1 cellular context compared by ENCODE assay signal in genomic region chr21:14581902-14582457, GRCh38.
TF ChIP-seq lines count a peak whose summit lies in the region.

No MANE protein-coding gene starts in this region.

TF ChIP-seq in K562, 482 proteins besides CTCF, POLR2A, EP300 and RAD21 (continued from another document and continues in another):
- peak; percentile 59 for TF ChIP-seq RBFOX2 (IDR thresholded peaks at IDR 0.05; ENCODE audit: low read depth, low read length)
- TF ChIP-seq GTF2B (IDR thresholded peaks at IDR 0.05; ENCODE audit: extremely low read depth, insufficient read length), result no peak
- TF ChIP-seq, protein P1, sequence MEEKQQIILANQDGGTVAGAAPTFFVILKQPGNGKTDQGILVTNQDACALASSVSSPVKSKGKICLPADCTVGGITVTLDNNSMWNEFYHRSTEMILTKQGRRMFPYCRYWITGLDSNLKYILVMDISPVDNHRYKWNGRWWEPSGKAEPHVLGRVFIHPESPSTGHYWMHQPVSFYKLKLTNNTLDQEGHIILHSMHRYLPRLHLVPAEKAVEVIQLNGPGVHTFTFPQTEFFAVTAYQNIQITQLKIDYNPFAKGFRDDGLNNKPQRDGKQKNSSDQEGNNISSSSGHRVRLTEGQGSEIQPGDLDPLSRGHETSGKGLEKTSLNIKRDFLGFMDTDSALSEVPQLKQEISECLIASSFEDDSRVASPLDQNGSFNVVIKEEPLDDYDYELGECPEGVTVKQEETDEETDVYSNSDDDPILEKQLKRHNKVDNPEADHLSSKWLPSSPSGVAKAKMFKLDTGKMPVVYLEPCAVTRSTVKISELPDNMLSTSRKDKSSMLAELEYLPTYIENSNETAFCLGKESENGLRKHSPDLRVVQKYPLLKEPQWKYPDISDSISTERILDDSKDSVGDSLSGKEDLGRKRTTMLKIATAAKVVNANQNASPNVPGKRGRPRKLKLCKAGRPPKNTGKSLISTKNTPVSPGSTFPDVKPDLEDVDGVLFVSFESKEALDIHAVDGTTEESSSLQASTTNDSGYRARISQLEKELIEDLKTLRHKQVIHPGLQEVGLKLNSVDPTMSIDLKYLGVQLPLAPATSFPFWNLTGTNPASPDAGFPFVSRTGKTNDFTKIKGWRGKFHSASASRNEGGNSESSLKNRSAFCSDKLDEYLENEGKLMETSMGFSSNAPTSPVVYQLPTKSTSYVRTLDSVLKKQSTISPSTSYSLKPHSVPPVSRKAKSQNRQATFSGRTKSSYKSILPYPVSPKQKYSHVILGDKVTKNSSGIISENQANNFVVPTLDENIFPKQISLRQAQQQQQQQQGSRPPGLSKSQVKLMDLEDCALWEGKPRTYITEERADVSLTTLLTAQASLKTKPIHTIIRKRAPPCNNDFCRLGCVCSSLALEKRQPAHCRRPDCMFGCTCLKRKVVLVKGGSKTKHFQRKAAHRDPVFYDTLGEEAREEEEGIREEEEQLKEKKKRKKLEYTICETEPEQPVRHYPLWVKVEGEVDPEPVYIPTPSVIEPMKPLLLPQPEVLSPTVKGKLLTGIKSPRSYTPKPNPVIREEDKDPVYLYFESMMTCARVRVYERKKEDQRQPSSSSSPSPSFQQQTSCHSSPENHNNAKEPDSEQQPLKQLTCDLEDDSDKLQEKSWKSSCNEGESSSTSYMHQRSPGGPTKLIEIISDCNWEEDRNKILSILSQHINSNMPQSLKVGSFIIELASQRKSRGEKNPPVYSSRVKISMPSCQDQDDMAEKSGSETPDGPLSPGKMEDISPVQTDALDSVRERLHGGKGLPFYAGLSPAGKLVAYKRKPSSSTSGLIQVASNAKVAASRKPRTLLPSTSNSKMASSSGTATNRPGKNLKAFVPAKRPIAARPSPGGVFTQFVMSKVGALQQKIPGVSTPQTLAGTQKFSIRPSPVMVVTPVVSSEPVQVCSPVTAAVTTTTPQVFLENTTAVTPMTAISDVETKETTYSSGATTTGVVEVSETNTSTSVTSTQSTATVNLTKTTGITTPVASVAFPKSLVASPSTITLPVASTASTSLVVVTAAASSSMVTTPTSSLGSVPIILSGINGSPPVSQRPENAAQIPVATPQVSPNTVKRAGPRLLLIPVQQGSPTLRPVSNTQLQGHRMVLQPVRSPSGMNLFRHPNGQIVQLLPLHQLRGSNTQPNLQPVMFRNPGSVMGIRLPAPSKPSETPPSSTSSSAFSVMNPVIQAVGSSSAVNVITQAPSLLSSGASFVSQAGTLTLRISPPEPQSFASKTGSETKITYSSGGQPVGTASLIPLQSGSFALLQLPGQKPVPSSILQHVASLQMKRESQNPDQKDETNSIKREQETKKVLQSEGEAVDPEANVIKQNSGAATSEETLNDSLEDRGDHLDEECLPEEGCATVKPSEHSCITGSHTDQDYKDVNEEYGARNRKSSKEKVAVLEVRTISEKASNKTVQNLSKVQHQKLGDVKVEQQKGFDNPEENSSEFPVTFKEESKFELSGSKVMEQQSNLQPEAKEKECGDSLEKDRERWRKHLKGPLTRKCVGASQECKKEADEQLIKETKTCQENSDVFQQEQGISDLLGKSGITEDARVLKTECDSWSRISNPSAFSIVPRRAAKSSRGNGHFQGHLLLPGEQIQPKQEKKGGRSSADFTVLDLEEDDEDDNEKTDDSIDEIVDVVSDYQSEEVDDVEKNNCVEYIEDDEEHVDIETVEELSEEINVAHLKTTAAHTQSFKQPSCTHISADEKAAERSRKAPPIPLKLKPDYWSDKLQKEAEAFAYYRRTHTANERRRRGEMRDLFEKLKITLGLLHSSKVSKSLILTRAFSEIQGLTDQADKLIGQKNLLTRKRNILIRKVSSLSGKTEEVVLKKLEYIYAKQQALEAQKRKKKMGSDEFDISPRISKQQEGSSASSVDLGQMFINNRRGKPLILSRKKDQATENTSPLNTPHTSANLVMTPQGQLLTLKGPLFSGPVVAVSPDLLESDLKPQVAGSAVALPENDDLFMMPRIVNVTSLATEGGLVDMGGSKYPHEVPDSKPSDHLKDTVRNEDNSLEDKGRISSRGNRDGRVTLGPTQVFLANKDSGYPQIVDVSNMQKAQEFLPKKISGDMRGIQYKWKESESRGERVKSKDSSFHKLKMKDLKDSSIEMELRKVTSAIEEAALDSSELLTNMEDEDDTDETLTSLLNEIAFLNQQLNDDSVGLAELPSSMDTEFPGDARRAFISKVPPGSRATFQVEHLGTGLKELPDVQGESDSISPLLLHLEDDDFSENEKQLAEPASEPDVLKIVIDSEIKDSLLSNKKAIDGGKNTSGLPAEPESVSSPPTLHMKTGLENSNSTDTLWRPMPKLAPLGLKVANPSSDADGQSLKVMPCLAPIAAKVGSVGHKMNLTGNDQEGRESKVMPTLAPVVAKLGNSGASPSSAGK (IDR thresholded peaks at IDR 0.05), result peak; percentile 55; the same call in 1 of the 2 replicates
- TF ChIP-seq ZNF77 (CRISPR knock-in tag; IDR thresholded peaks at IDR 0.05), result no peak
- TF ChIP-seq CBFA2T3 (IDR thresholded peaks at IDR 0.05), result peak; percentile 81
- TF ChIP-seq LARP7 (IDR thresholded peaks at IDR 0.05), result no peak
- TF ChIP-seq HDGF (IDR thresholded peaks at IDR 0.05), result no peak
- TF ChIP-seq ETV6 (IDR thresholded peaks at IDR 0.05; ENCODE audit: borderline replicate concordance in 1 of 2, low read depth in 2 of 2, low read length in 1 of 2), result peak in 1 of 2 experiments; percentile 36; a peak in 1 of 4 replicates
- TF ChIP-seq ETV6 (CRISPR knock-in tag; IDR thresholded peaks at IDR 0.05; ENCODE audit: borderline replicate concordance), result no peak
- 0 out of 2 replicates have a peak, but pooled peaks have one; percentile 33 for TF ChIP-seq POLR2G (IDR thresholded peaks at IDR 0.05; ENCODE audit: low read depth, low read length)
- TF ChIP-seq, protein P2, sequence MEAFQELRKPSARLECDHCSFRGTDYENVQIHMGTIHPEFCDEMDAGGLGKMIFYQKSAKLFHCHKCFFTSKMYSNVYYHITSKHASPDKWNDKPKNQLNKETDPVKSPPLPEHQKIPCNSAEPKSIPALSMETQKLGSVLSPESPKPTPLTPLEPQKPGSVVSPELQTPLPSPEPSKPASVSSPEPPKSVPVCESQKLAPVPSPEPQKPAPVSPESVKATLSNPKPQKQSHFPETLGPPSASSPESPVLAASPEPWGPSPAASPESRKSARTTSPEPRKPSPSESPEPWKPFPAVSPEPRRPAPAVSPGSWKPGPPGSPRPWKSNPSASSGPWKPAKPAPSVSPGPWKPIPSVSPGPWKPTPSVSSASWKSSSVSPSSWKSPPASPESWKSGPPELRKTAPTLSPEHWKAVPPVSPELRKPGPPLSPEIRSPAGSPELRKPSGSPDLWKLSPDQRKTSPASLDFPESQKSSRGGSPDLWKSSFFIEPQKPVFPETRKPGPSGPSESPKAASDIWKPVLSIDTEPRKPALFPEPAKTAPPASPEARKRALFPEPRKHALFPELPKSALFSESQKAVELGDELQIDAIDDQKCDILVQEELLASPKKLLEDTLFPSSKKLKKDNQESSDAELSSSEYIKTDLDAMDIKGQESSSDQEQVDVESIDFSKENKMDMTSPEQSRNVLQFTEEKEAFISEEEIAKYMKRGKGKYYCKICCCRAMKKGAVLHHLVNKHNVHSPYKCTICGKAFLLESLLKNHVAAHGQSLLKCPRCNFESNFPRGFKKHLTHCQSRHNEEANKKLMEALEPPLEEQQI (IDR thresholded peaks at IDR 0.05), result peak; percentile 69
- TF ChIP-seq ZNF592 (IDR thresholded peaks at IDR 0.05), result peak; percentile 91
- TF ChIP-seq ZBTB49 (CRISPR knock-in tag; IDR thresholded peaks at IDR 0.05; ENCODE audit: borderline replicate concordance), result no peak
- TF ChIP-seq, protein P3, sequence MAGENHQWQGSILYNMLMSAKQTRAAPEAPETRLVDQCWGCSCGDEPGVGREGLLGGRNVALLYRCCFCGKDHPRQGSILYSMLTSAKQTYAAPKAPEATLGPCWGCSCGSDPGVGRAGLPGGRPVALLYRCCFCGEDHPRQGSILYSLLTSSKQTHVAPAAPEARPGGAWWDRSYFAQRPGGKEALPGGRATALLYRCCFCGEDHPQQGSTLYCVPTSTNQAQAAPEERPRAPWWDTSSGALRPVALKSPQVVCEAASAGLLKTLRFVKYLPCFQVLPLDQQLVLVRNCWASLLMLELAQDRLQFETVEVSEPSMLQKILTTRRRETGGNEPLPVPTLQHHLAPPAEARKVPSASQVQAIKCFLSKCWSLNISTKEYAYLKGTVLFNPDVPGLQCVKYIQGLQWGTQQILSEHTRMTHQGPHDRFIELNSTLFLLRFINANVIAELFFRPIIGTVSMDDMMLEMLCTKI (IDR thresholded peaks at IDR 0.05; ENCODE audit: partially characterized antibody), result no peak
- peak; percentile 70 to 85; a peak in 3 of 4 replicates for TF ChIP-seq MLLT1 (IDR thresholded peaks at IDR 0.05)
- TF ChIP-seq ZNF140 (CRISPR knock-in tag; IDR thresholded peaks at IDR 0.05), result no peak
- no peak for TF ChIP-seq YBX1 (IDR thresholded peaks at IDR 0.05)
- no peak for TF ChIP-seq ATF1 (CRISPR knock-in tag; IDR thresholded peaks at IDR 0.05)
- TF ChIP-seq ATF1 (tag; IDR thresholded peaks at IDR 0.05), result peak; percentile 71
- TF ChIP-seq SMARCA4 (IDR thresholded peaks at IDR 0.05), result peak; percentile 96
- TF ChIP-seq MBD2 (IDR thresholded peaks at IDR 0.05; ENCODE audit: borderline replicate concordance, low read depth), result peak; percentile 44; the same call in 1 of the 2 replicates
- peak; percentile 67 for TF ChIP-seq ATF7 (IDR thresholded peaks at IDR 0.05)
- no peak for TF ChIP-seq FOXO4 (CRISPR knock-in tag; IDR thresholded peaks at IDR 0.05)
- TF ChIP-seq ZNF197 (CRISPR knock-in tag; IDR thresholded peaks at IDR 0.05; ENCODE audit: low read depth), result 0 out of 2 replicates have a peak, but pooled peaks have one; percentile 66
- TF ChIP-seq DDX20 (tag; IDR thresholded peaks at IDR 0.05; ENCODE audit: low read depth), result 0 out of 2 replicates have a peak, but pooled peaks have one; percentile 25
- TF ChIP-seq EHMT2 (IDR thresholded peaks at IDR 0.05), result peak; percentile 57; the same call in 1 of the 2 replicates
- peak; percentile 73; the same call in 1 of the 2 replicates for TF ChIP-seq ZBED1 (IDR thresholded peaks at IDR 0.05)
- TF ChIP-seq MEIS2 (IDR thresholded peaks at IDR 0.05; ENCODE audit: partially characterized antibody), result peak; percentile 49
- TF ChIP-seq STAT5B (CRISPR knock-in tag; IDR thresholded peaks at IDR 0.05), result no peak
